In genomic region chr10:73873843-73874215, GRCh38 we compare ENCODE assay signal across 3 cellular contexts.
TF ChIP-seq lines count a peak whose summit lies in the region.

No MANE protein-coding gene starts in this region.

TF ChIP-seq in SK-N-SH, 30 proteins besides CTCF, POLR2A, EP300 and RAD21:
- TF ChIP-seq MAX (IDR thresholded peaks at IDR 0.05; ENCODE audit: low read depth) = no peak
- no peak for TF ChIP-seq YY1 (IDR thresholded peaks at IDR 0.05; ENCODE audit: low read depth)
- TF ChIP-seq RFX5 (IDR thresholded peaks at IDR 0.05; ENCODE audit: low read length) = no peak
- no peak for TF ChIP-seq TAF1 (IDR thresholded peaks at IDR 0.05; ENCODE audit: borderline replicate concordance, low read depth, low read length)
- TF ChIP-seq NFIC (IDR thresholded peaks at IDR 0.05; ENCODE audit: borderline replicate concordance) = no peak
- no peak for TF ChIP-seq USF1 (IDR thresholded peaks at IDR 0.05; ENCODE audit: borderline replicate concordance, low read depth)
- no peak for TF ChIP-seq FOXM1 (IDR thresholded peaks at IDR 0.05; ENCODE audit: low read depth)
- TF ChIP-seq SIN3A (IDR thresholded peaks at IDR 0.05; ENCODE audit: borderline replicate concordance, low read depth, low read length) = no peak
- TF ChIP-seq USF2 (IDR thresholded peaks at IDR 0.05; ENCODE audit: borderline replicate concordance, low read depth, low read length) = no peak

TF ChIP-seq in SK-N-SH treated with all-trans-retinoic acid at 6 μM for 48 hours, 23 proteins besides CTCF, POLR2A, EP300 and RAD21:
- no peak for TF ChIP-seq CSRNP3 (CRISPR knock-in tag; IDR thresholded peaks at IDR 0.05)

TF ChIP-seq in H1, 55 proteins besides CTCF, POLR2A, EP300 and RAD21:
- TF ChIP-seq TEAD4 (IDR thresholded peaks at IDR 0.05; ENCODE audit: low read depth, low read length) = no peak
- TF ChIP-seq GABPA (IDR thresholded peaks at IDR 0.05; ENCODE audit: borderline replicate concordance, insufficient read depth, low read length) = no peak
- no peak for TF ChIP-seq CTBP2 (IDR thresholded peaks at IDR 0.05; ENCODE audit: borderline replicate concordance, insufficient read depth, insufficient read length, low read length)
- no peak for TF ChIP-seq RFX5 (IDR thresholded peaks at IDR 0.05; ENCODE audit: borderline replicate concordance, low read depth, low read length)
- TF ChIP-seq PHF8 (conservative IDR thresholded peaks at IDR 0.05; ENCODE audit: low read depth, low read length) = no peak
